Comparison of ENCODE assay signal across 18 cellular contexts in the genomic region with DNA sequence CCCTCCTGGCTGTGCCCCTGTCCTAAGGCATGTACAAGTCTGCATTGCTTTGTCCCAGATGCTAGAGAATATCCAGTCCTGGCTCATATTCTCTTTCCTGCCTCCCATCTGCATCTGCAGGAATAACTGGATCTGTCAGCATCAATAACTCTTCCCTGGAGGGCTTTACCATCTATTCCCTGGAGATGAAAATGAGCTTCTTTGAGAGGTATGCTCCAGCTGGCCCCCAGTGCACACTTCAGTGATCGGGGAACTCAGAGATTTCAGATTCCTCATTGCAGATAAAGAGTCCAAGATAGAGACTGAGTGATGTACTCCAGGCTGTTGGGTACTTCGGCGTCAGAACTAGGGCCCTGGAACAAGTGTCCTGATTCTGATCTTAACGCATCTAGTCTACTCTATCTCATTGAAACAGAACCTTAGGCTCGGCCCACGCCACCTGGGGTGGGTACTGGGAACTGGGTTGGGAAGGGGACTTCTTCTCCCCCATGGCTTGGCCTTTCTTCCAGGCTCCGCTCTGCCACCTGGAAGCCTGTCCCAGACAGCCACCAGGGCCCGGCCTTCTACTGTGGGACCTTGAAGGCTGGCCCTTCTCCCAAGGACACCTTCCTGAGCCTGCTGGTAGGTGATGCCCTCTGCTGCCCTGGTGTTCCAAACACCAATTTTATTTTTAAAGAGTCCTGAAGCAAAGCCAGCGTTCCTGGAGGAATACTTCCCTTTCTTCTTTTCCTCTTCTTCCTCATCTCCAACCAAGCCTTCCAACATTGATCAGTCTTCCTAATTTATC. TPM values are rescaled to one million over a fixed set of nuclear protein-coding genes. Genes with fewer than 3 reads are reported as not detected.
A peak's percentile ranks its signal among the peaks of the same experiment; 100 is the strongest.
DNase-seq lines count a peak whose midpoint lies in the region; ATAC-seq and TF ChIP-seq lines count a peak whose summit lies in the region.
"Had no signal": no experiment of that assay in that cellular context is flagged by ENCODE, and none has a peak within 500 bp of the region (broad histone marks: within the 10 kb centered on the region; RNA-seq: fewer than 3 reads in every experiment).

No MANE protein-coding gene starts in this region.

- H3K36me3 ChIP-seq in right atrium auricular region (no peaks in the 10 kb centered on the region), left lung (no peaks in the 10 kb centered on the region), upper lobe of right lung (no peaks in the 10 kb centered on the region)

- H3K9me3 ChIP-seq in right atrium auricular region (peaks cover 0 to 11% of the 10 kb centered on the region in 2 donors), left lung (peaks cover 0 to 9% of the 10 kb centered on the region in 2 donors), upper lobe of right lung (peaks cover 7% of the 10 kb centered on the region)

- no peak for DNase-seq in Right ventricle myocardium superior
- DNase-seq in right atrium auricular region (ENCODE audit: low spot score), result no peak
- DNase-seq in NCI-H524 (lab: John Stamatoyannopoulos, UW), result peak; percentile 76 to 94
- peak in 1 of 2 donors; percentile 36 for DNase-seq in left lung
- no peak for DNase-seq in upper lobe of right lung
- no peak for DNase-seq in kidney glomerular epithelial cell (lab: John Stamatoyannopoulos, UW)
- DNase-seq: DMS79 treated with DMSO at 0.1 percent for 48 hours, H9, HFFc6, NCI-H1092 treated with DMSO at 0.1 percent for 48 hours, NCI-H1436 treated with DMSO at 0.1 percent for 48 hours, NCI-H1930, NCI-H774 had no signal

- H3K27ac ChIP-seq in right atrium auricular region (no peak overlapping the region), left lung (no peak overlapping the region), upper lobe of right lung (no peak overlapping the region)

- intact Hi-C loops in Right ventricle myocardium superior (cut with DNase I), result no loop called here
- intact Hi-C loops in left lung (cut with DNase I), result no loop called here
- intact Hi-C loops in upper lobe of right lung (cut with DNase I), result no loop called here

- peak; percentile 38 for ATAC-seq in Right ventricle myocardium superior (ENCODE audit: poor library complexity)
- peak; percentile 17 for ATAC-seq in left lung
- ATAC-seq in upper lobe of right lung, result peak; percentile 39
- ATAC-seq in GM19023 (IDR thresholded peaks at IDR 0.05; ENCODE audit: unreplicated experiment), result no peak
- ATAC-seq: K562 had no signal

- H3K4me1 ChIP-seq in right atrium auricular region (no peaks in the 10 kb centered on the region), left lung (no peaks in the 10 kb centered on the region), upper lobe of right lung (no peaks in the 10 kb centered on the region)

- no peaks in the 10 kb centered on the region for H3K27me3 ChIP-seq in right atrium auricular region
- no peaks in the 10 kb centered on the region for H3K27me3 ChIP-seq in left lung
- no peaks in the 10 kb centered on the region for H3K27me3 ChIP-seq in upper lobe of right lung

- H3K4me3 ChIP-seq in right atrium auricular region (no peak overlapping the region), left lung (no peak overlapping the region), upper lobe of right lung (no peak overlapping the region)
- H3K4me3 ChIP-seq: K562 had no signal

- TF ChIP-seq CTCF in right atrium auricular region (IDR thresholded peaks at IDR 0.05), result no peak
- no peak for TF ChIP-seq CTCF in left lung (IDR thresholded peaks at IDR 0.05)
- TF ChIP-seq CTCF in upper lobe of right lung (IDR thresholded peaks at IDR 0.05), result no peak

RNA-seq across cellular contexts. Expression of a gene that starts 17.8 kb away (rescaled TPM):
- total RNA-seq in Right ventricle myocardium superior (0.30 TPM), right atrium auricular region (1 to 10 TPM in 1 of 2 donors, under 1 TPM in 1; 0.22 to 2.4 TPM), left lung (10 to 100 TPM; 10.3 to 11.9 TPM), upper lobe of right lung (4.9 TPM)
- total RNA-seq: HFFc6, LHCN-M2, OCI-LY7 had no signal

RNA-seq across cellular contexts. Expression of a gene that starts 37.8 kb away (rescaled TPM):
- total RNA-seq in Right ventricle myocardium superior (not detected), right atrium auricular region (not detected), left lung (under 1 TPM; 0.12 to 0.29 TPM), upper lobe of right lung (0.43 TPM)
- total RNA-seq: B cell, HFFc6, LHCN-M2, OCI-LY7 had no signal

Comparison
In these comparisons a context has a peak if more than half of its experiments do, and no peak if none do; other contexts are left out.
1. DNase-seq: peak in NCI-H524 (2 of 2); none in Right ventricle myocardium superior (single experiment), right atrium auricular region (single experiment), upper lobe of right lung (single experiment) and kidney glomerular epithelial cell (single experiment).